ENCODE assay signal across 19 cellular contexts in the genomic region with DNA sequence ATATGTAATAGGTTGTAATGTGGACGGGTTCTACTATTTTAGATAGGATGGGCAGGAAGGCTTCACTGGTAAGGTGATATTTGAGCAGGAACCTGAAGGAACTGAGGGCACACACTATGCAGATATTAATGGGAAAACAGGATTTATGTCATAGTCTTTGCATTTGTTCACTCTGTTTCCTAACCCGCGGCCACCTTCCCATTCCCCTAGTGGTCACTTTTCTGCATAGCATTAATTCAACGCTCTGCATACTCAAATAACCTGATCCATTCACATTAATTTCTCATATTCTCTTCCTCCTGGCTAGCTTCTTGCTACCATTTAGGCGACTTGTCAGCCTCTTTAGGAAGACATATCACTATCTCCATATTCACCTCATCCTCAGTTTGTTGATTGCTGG.
DNase-seq lines count a peak whose midpoint lies in the region; ATAC-seq, FAIRE-seq and TF ChIP-seq lines count a peak whose summit lies in the region.
"Had no signal": no experiment of that assay in that cellular context is flagged by ENCODE, and none has a peak within 500 bp of the region (broad histone marks: within the 10 kb centered on the region; RNA-seq: fewer than 3 reads in every experiment).

No MANE protein-coding gene starts in this region.

- H3K27ac ChIP-seq in HUES6 (ENCODE audit: low read depth, low read length) (no peak overlapping the region), H1 (ENCODE audit: low read depth, low read length) (no peak overlapping the region), aorta (ENCODE audit: low read depth in 1 of 2, low read length in 2 of 2) (no peak overlapping the region)
- H3K27ac ChIP-seq: pancreas, transverse colon had no signal

- H3K23me2 ChIP-seq in H1 (ENCODE audit: low read depth, low read length), result no peaks in the 10 kb centered on the region

- H2AK5ac ChIP-seq in H1 (ENCODE audit: low read depth, low read length), result no peak overlapping the region

- H3K56ac ChIP-seq in H1 (replicated peaks; ENCODE audit: insufficient read length, low read depth, low read length), result no peak overlapping the region

- no peak for TF ChIP-seq EP300 in H1 (IDR thresholded peaks at IDR 0.05; ENCODE audit: borderline replicate concordance in 1 of 2, low read depth in 2 of 2, low read length in 2 of 2)

- no peak overlapping the region for H3K4ac ChIP-seq in H1 (replicated peaks; ENCODE audit: insufficient read length, low read depth, low read length)

- POLR2A ChIA-PET in H1 (lab: Charles Lee; ENCODE audit: partially characterized antibody), result no interaction called here

- no peak overlapping the region for H2BK120ac ChIP-seq in H1 (replicated peaks; ENCODE audit: low read depth, low read length)

- H2BK5ac ChIP-seq in H1 (ENCODE audit: low read depth, low read length), result no peak overlapping the region

- WGBS in H1 (ENCODE audit: extremely low coverage in 1 of 2, insufficient coverage in 1 of 2, insufficient read length in 1 of 2, insufficient replicate concordance in 2 of 2, low coverage in 1 of 2, low lambda C conversion rate in 2 of 2, missing lambda C conversion rate in 1 of 2), 2 experiments, result 75% methylated on average over 5 of the region's 5 CpGs; no CpG with 5 or more reads in 1 of the 2 experiments
- 67 to 94% methylated on average over 5 of the region's 5 CpGs for WGBS in aorta, 2 donors

- no peak for FAIRE-seq in H1 (lab: Jason Lieb, UNC)

- ATAC-seq in aorta (ENCODE audit: low FRiP score) (no peak), GM18870 (IDR thresholded peaks at IDR 0.05; ENCODE audit: unreplicated experiment) (no peak)
- ATAC-seq: pancreas had no signal

- H2BK15ac ChIP-seq in H1 (ENCODE audit: low read length), result no peak overlapping the region

- H3K14ac ChIP-seq in H1 (ENCODE audit: insufficient read length), result no peak overlapping the region

- no peak overlapping the region for H3K27ac Mint-ChIP-seq in neural crest cell (ENCODE audit: unreplicated experiment)
- H3K27ac Mint-ChIP-seq: activated B cell treated with CpG ODN at 0.5 μM for 24 hours; T-helper 1 cell treated with Interleukin-12 subunit alpha and Interleukin-12 subunit beta and Interleukin-4 antibody, amounts not matched to agents 30 μg/mL and 1 μg/mL, for 36 hours had no signal

- TF ChIP-seq CTCF in GM12873 (IDR thresholded peaks at IDR 0.05; ENCODE audit: insufficient read depth, low read depth, low read length, missing control alignments), result peak; percentile 36
- peak in 1 of 3 experiments; percentile 29; a peak in 1 of 4 replicates for TF ChIP-seq CTCF in H1 (IDR thresholded peaks at IDR 0.05; ENCODE audit: control extremely low read depth in 1 of 3, insufficient read depth in 1 of 3, low read depth in 1 of 3, low read length in 3 of 3)
- peak; percentile 52 for TF ChIP-seq CTCF in neural crest cell (conservative IDR thresholded peaks at IDR 0.05)

- CTCF ChIA-PET in H1 (lab: Charles Lee; ENCODE audit: partially characterized antibody), result interaction anchor here (0.6 to 1.9 kb wide), 5 partner anchors 10 to 167 kb away, joined by 3 to 6 read pairs (median 4); no protein-coding TSS in a partner anchor

- peaks cover 5% of the 10 kb centered on the region for H3K9me3 Mint-ChIP-seq in neural crest cell
- H3K9me3 Mint-ChIP-seq: activated B cell treated with CpG ODN at 0.5 μM for 24 hours; T-helper 1 cell treated with Interleukin-12 subunit alpha and Interleukin-12 subunit beta and Interleukin-4 antibody, amounts not matched to agents 30 μg/mL and 1 μg/mL, for 36 hours had no signal

- H3K27me3 Mint-ChIP-seq in neural crest cell (ENCODE audit: low read depth), result peaks cover 13% of the 10 kb centered on the region
- H3K27me3 Mint-ChIP-seq: activated B cell treated with CpG ODN at 0.5 μM for 24 hours had no signal

- H3K4me1 Mint-ChIP-seq in neural crest cell, result peaks cover 14% of the 10 kb centered on the region

- no peaks in the 10 kb centered on the region for H3K79me1 ChIP-seq in H1 (ENCODE audit: low read depth, low read length)

- no peak overlapping the region for H2BK20ac ChIP-seq in H1 (ENCODE audit: low read length)

- no peak overlapping the region for H4K5ac ChIP-seq in H1 (ENCODE audit: insufficient read length, low read depth, low read length)

- H3K4me1 ChIP-seq in HUES6 (ENCODE audit: control insufficient read depth, insufficient read depth, low read length), result peaks cover 3% of the 10 kb centered on the region; the same call in 1 of the 2 replicates
- peaks cover 0 to 3% (median 0%) of the 10 kb centered on the region in 4 experiments; a peak in 2 of 7 replicates for H3K4me1 ChIP-seq in H1 (replicated peaks in 1 of 4; ENCODE audit: control insufficient read depth in 3 of 4, insufficient read depth in 4 of 4, low read length in 3 of 4)
- H3K4me1 ChIP-seq in aorta (ENCODE audit: control insufficient read depth in 1 of 2, insufficient read depth in 2 of 2, low read length in 2 of 2), result no peaks in the 10 kb centered on the region

- H3K27me3 ChIP-seq in HUES6 (ENCODE audit: control insufficient read depth, insufficient read depth, low read length), result no peaks in the 10 kb centered on the region
- H3K27me3 ChIP-seq in H1 (replicated peaks in 1 of 4; ENCODE audit: control insufficient read depth in 3 of 4, extremely low read depth in 1 of 4, insufficient read depth in 3 of 4, low read length in 3 of 4), result no peaks in the 10 kb centered on the region
- no peaks in the 10 kb centered on the region for H3K27me3 ChIP-seq in aorta (ENCODE audit: control insufficient read depth in 1 of 2, insufficient read depth in 2 of 2, low read length in 1 of 2)
- H3K27me3 ChIP-seq: transverse colon had no signal

- 0 out of 4 replicates have a peak, but pooled peaks of 1 of the 2 experiments have one; percentile 7 for TF ChIP-seq RAD21 in H1 (IDR thresholded peaks at IDR 0.05 in 1 of 2, conservative IDR thresholded peaks at IDR 0.05 in 1 of 2; ENCODE audit: low read depth in 2 of 2, low read length in 2 of 2)

- H3K36me3 Mint-ChIP-seq in neural crest cell (ENCODE audit: low read depth), result peaks cover 7% of the 10 kb centered on the region

- H3K79me2 ChIP-seq in H1 (ENCODE audit: control insufficient read depth in 1 of 2, insufficient read depth in 2 of 2, low read length in 2 of 2), result peaks cover 0 to 58% of the 10 kb centered on the region in 2 experiments; a peak in 2 of 4 replicates

- H3K36me3 ChIP-seq in HUES6 (ENCODE audit: control insufficient read depth, insufficient read depth, low read length) (peaks cover 13% of the 10 kb centered on the region), H1 (ENCODE audit: control insufficient read depth in 2 of 4, insufficient read depth in 4 of 4, low read length in 3 of 4) (peaks cover 0 to 4% (median 0%) of the 10 kb centered on the region in 4 experiments; a peak in 2 of 8 replicates), aorta (ENCODE audit: control insufficient read depth in 1 of 2, insufficient read depth in 2 of 2, low read length in 1 of 2) (no peaks in the 10 kb centered on the region)
- H3K36me3 ChIP-seq: pancreas, transverse colon had no signal

- no peak overlapping the region for H3K23ac ChIP-seq in H1 (ENCODE audit: insufficient read length)

- H3K9ac ChIP-seq in HUES6 (ENCODE audit: low read length) (no peak overlapping the region), H1 (replicated peaks in 1 of 4; ENCODE audit: extremely low read depth in 1 of 4, low read depth in 3 of 4, low read length in 3 of 4) (no peak overlapping the region)

- H3K9me3 ChIP-seq in HUES6 (ENCODE audit: control insufficient read depth, insufficient read depth, low read depth, low read length) (no peaks in the 10 kb centered on the region), H1 (ENCODE audit: insufficient read depth in 2 of 2, low read depth in 1 of 2, low read length in 1 of 2) (no peaks in the 10 kb centered on the region), aorta (ENCODE audit: control insufficient read depth, low read length) (no peaks in the 10 kb centered on the region)
- H3K9me3 ChIP-seq: pancreas, transverse colon had no signal

- no peak overlapping the region for H2AFZ ChIP-seq in H1 (ENCODE audit: low read length)

- intact Hi-C loops in aorta (cut with DNase I), result no loop called here

- no peak for TF ChIP-seq POLR2A in H1 (IDR thresholded peaks at IDR 0.05; ENCODE audit: control extremely low read depth in 1 of 2, low read depth in 2 of 2, low read length in 2 of 2)

- H4K8ac ChIP-seq in H1 (ENCODE audit: extremely low read depth, insufficient read depth, low read length), result no peak overlapping the region

- H3K4me3 ChIP-seq in HUES6 (ENCODE audit: low read depth, low read length) (peak overlapping the region; percentile 14), H1 (ENCODE audit: extremely low read depth in 1 of 4, insufficient read depth in 2 of 4, low read depth in 3 of 4, low read length in 4 of 4) (0 out of 8 replicates have a peak overlapping the region, but pooled peaks of 1 of the 4 experiments have one; percentile 10), aorta (ENCODE audit: low read length in 2 of 2) (no peak overlapping the region)
- H3K4me3 ChIP-seq: pancreas, transverse colon had no signal

- H4K20me1 ChIP-seq in H1 (replicated peaks in 1 of 2; ENCODE audit: control insufficient read depth in 1 of 2, insufficient read depth in 2 of 2, low read length in 2 of 2), result no peaks in the 10 kb centered on the region

- H3K18ac ChIP-seq in H1 (ENCODE audit: extremely low read depth, low read length), result no peak overlapping the region

- H4K91ac ChIP-seq in H1 (replicated peaks; ENCODE audit: insufficient read length, low read length), result no peak overlapping the region

- no peak overlapping the region for H2BK12ac ChIP-seq in H1 (ENCODE audit: low read depth, low read length)

- H3K4me3 Mint-ChIP-seq in neural crest cell, result peak overlapping the region; percentile 20
- H3K4me3 Mint-ChIP-seq: activated B cell treated with CpG ODN at 0.5 μM for 24 hours; T-helper 1 cell treated with Interleukin-12 subunit alpha and Interleukin-12 subunit beta and Interleukin-4 antibody, amounts not matched to agents 30 μg/mL and 1 μg/mL, for 36 hours had no signal

- DNase-seq in H1 (ENCODE audit: low read depth in 1 of 2, low spot score in 2 of 2) (no peak), neural crest cell (ENCODE audit: low read depth, low spot score) (no peak), NCI-H82 treated with DMSO at 0.1 percent for 48 hours (lab: John Stamatoyannopoulos, UW; ENCODE audit: unreplicated experiment) (no peak), aorta (no peak), NOMO-1 treated with dmso at 0.1 percent for 144 hours (lab: John Stamatoyannopoulos, UW; ENCODE audit: unreplicated experiment) (no peak)
- DNase-seq: activated B cell treated with CpG ODN at 0.5 μM for 24 hours, C1 segment of cervical spinal cord, DMS79, KG1, midbrain, NCI-H2171, NCI-H82, pancreas, small intestine, transverse colon had no signal

- peak overlapping the region; percentile 53 to 68; a peak in 2 of 4 replicates for H3K4me2 ChIP-seq in H1 (ENCODE audit: insufficient read depth in 1 of 2, low read depth in 2 of 2, low read length in 2 of 2)

TF ChIP-seq in H1, 55 proteins besides CTCF, POLR2A, EP300 and RAD21 (continues in another document):
- TF ChIP-seq SIX5 (IDR thresholded peaks at IDR 0.05; ENCODE audit: low read depth, low read length) (no peak), KDM5A (IDR thresholded peaks at IDR 0.05; ENCODE audit: low read length) (no peak), TAF7 (optimal IDR thresholded peaks at IDR 0.05; ENCODE audit: borderline replicate concordance, low read depth, low read length) (no peak), HDAC2 (IDR thresholded peaks at IDR 0.05; ENCODE audit: borderline replicate concordance in 1 of 2, low read depth in 2 of 2, low read length in 2 of 2) (no peak), CBX5 (IDR thresholded peaks at IDR 0.05; ENCODE audit: low read depth, low read length) (no peak)
